Comparison of ENCODE assay signal across 8 cellular contexts in genomic region chrX:111823068-111823467, GRCh38. TPM values are rescaled to one million over a fixed set of nuclear protein-coding genes. Genes with fewer than 3 reads are reported as not detected.
DNase-seq lines count a peak whose midpoint lies in the region; ATAC-seq and TF ChIP-seq lines count a peak whose summit lies in the region.

No MANE protein-coding gene starts in this region.

- peaks cover 7% of the 10 kb centered on the region for H3K4me1 Mint-ChIP-seq in endothelial cell (ENCODE audit: unreplicated experiment)

- H3K27ac Mint-ChIP-seq in endothelial cell (ENCODE audit: unreplicated experiment), result no peak overlapping the region

- no peak overlapping the region for H3K4me3 Mint-ChIP-seq in endothelial cell (ENCODE audit: unreplicated experiment)

- no peaks in the 10 kb centered on the region for H3K27me3 Mint-ChIP-seq in endothelial cell (ENCODE audit: unreplicated experiment)

- H3K36me3 Mint-ChIP-seq in endothelial cell (ENCODE audit: low read depth, unreplicated experiment), result no peaks in the 10 kb centered on the region

- peak; percentile 1 for DNase-seq in stimulated activated CD4-positive, alpha-beta T cell treated with anti-CD3 and anti-CD28 coated beads, Interleukin-15, amount 100 ng/mL, for 24 hours
- no peak for DNase-seq in stimulated activated CD4-positive, alpha-beta T cell treated with anti-CD3 and anti-CD28 coated beads, Interleukin-2, amount 100 ng/mL, for 48 hours
- DNase-seq in NCI-H1694 treated with DMSO at 0.1 percent for 48 hours (lab: John Stamatoyannopoulos, UW) (peak; percentile 17), endothelial cell (ENCODE audit: low spot score) (peak; percentile 47), activated gamma-delta T cell treated with Interleukin-2 at 50 U/mL for 16 hours (no peak), middle frontal gyrus (ENCODE audit: extremely low spot score, low spot score) (no peak)

- no peaks in the 10 kb centered on the region for H3K9me3 Mint-ChIP-seq in endothelial cell (ENCODE audit: unreplicated experiment)

- TF ChIP-seq CTCF in endothelial cell (IDR thresholded peaks at IDR 0.05; ENCODE audit: unreplicated experiment), result peak; percentile 52

- ATAC-seq in HG03565 (IDR thresholded peaks at IDR 0.05; ENCODE audit: unreplicated experiment) (no peak), HG03045 (IDR thresholded peaks at IDR 0.05; ENCODE audit: unreplicated experiment) (no peak)

RNA-seq across cellular contexts. Expression of gene TRPC5OS, which starts 52.9 kb away (rescaled TPM):
- total RNA-seq in endothelial cell (ENCODE audit: unreplicated experiment), result not detected

Comparison
In these comparisons a context has a peak if more than half of its experiments do, and no peak if none do; other contexts are left out.
1. DNase-seq: peak in stimulated activated CD4-positive, alpha-beta T cell treated with anti-CD3 and anti-CD28 coated beads, Interleukin-15, amount 100 ng/mL, for 24 hours (single experiment), NCI-H1694 treated with DMSO at 0.1 percent for 48 hours (single experiment) and endothelial cell (single experiment); none in stimulated activated CD4-positive, alpha-beta T cell treated with anti-CD3 and anti-CD28 coated beads, Interleukin-2, amount 100 ng/mL, for 48 hours (0 of 2), activated gamma-delta T cell treated with Interleukin-2 at 50 U/mL for 16 hours (single experiment) and middle frontal gyrus (single experiment).